Comparison of ENCODE assay signal across 8 cellular contexts in the genomic region with DNA sequence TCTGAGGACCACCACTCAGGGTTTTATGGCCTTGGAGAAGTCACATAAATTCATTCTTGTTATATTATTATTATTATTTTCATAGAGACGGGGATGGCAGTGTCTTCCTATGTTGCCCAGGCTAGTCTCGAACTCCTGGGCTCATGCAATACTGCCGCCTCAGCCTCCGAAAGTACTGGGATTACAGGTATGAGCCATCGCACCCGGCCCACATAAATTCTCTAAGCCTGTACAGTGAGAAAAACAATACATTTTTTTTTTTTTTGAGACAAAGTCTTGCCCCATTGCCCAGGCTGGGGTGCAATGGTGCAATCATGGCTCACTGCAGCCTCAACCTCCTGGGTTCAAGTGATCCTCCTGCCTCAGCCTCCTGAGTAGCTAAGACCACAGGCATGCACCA. TPM values are rescaled to one million over a fixed set of nuclear protein-coding genes. Genes with fewer than 3 reads are reported as not detected.
A peak's percentile ranks its signal among the peaks of the same experiment; 100 is the strongest.
DNase-seq lines count a peak whose midpoint lies in the region; ATAC-seq and TF ChIP-seq lines count a peak whose summit lies in the region.

No MANE protein-coding gene starts in this region.

- DNase-seq in CD8-positive, alpha-beta T cell = no peak
- no peak for DNase-seq in Jurkat, Clone E6-1 (ENCODE audit: low read depth, low spot score)
- DNase-seq in astrocyte of the spinal cord (ENCODE audit: low read depth, low spot score) (no peak), anterior cingulate cortex (lab: John Stamatoyannopoulos, UW) (no peak), dermis blood vessel endothelial cell (no peak), substantia nigra (lab: John Stamatoyannopoulos, UW) (no peak)
- DNase-seq in naive thymus-derived CD4-positive, alpha-beta T cell = no peak

- in situ Hi-C loops in astrocyte of the spinal cord (cut with HindIII; ENCODE audit: low sequenced_read_pairs) = no loop called here

- H3K27ac Mint-ChIP-seq in CD8-positive, alpha-beta T cell = no peak overlapping the region
- peak overlapping the region in 2 of 9 donors; percentile 8 to 21 for H3K27ac Mint-ChIP-seq in naive thymus-derived CD4-positive, alpha-beta T cell

- H3K36me3 Mint-ChIP-seq in CD8-positive, alpha-beta T cell = peaks cover 22% of the 10 kb centered on the region
- H3K36me3 Mint-ChIP-seq in naive thymus-derived CD4-positive, alpha-beta T cell = peaks cover 0 to 5% (median 2%) of the 10 kb centered on the region in 5 donors

- H3K36me3 ChIP-seq in CD8-positive, alpha-beta T cell (ENCODE audit: insufficient read depth, low read length) = no peaks in the 10 kb centered on the region
- H3K36me3 ChIP-seq in naive thymus-derived CD4-positive, alpha-beta T cell (ENCODE audit: control insufficient read depth in 2 of 3, insufficient read depth in 3 of 3, low read length in 3 of 3) = peaks cover 0 to 12% (median 0%) of the 10 kb centered on the region in 3 experiments

- peaks cover 41% of the 10 kb centered on the region for H3K4me1 Mint-ChIP-seq in CD8-positive, alpha-beta T cell (ENCODE audit: low read depth)
- H3K4me1 Mint-ChIP-seq in naive thymus-derived CD4-positive, alpha-beta T cell = peaks cover 32 to 51% (median 38%) of the 10 kb centered on the region in 7 donors

- H3K4me3 Mint-ChIP-seq in CD8-positive, alpha-beta T cell = peak overlapping the region; percentile 54
- H3K4me3 Mint-ChIP-seq in naive thymus-derived CD4-positive, alpha-beta T cell = peak overlapping the region in 7 of 10 donors; percentile 21 to 99 (median 41)

- CTCF ChIA-PET in CD8-positive, alpha-beta T cell (lab: Charles Lee) = interaction anchor here (1.4 to 1.8 kb wide), 4 partner anchors 13 to 91 kb away, joined by 4 to 8 read pairs (median 5); partner anchors contain the start of gene LZTS3
- CTCF ChIA-PET in naive thymus-derived CD4-positive, alpha-beta T cell (lab: Charles Lee) = interaction anchor here (0.6 to 1.8 kb wide), 5 partner anchors 9 to 65 kb away, joined by 3 to 8 read pairs (median 4); partner anchors contain the start of gene LZTS3

- no peaks in the 10 kb centered on the region for H3K27me3 ChIP-seq in CD8-positive, alpha-beta T cell (ENCODE audit: insufficient read depth, low read length)
- H3K27me3 ChIP-seq in naive thymus-derived CD4-positive, alpha-beta T cell (ENCODE audit: control insufficient read depth in 2 of 2, insufficient read depth in 2 of 2, low read length in 2 of 2) = no peaks in the 10 kb centered on the region

- H3K27me3 Mint-ChIP-seq in CD8-positive, alpha-beta T cell (ENCODE audit: low read depth) = no peaks in the 10 kb centered on the region
- H3K27me3 Mint-ChIP-seq in naive thymus-derived CD4-positive, alpha-beta T cell = peaks cover 0 to 4% (median 0%) of the 10 kb centered on the region in 5 donors

- no peaks in the 10 kb centered on the region for H3K9me3 ChIP-seq in CD8-positive, alpha-beta T cell (ENCODE audit: low read length)
- H3K9me3 ChIP-seq in naive thymus-derived CD4-positive, alpha-beta T cell (ENCODE audit: control insufficient read depth in 2 of 3, low read length in 3 of 3) = no peaks in the 10 kb centered on the region

- POLR2A ChIA-PET in CD8-positive, alpha-beta T cell (lab: Charles Lee) = interaction anchor here (0.9 to 2.4 kb wide), 5 partner anchors 12 to 107 kb away, joined by 3 to 9 read pairs (median 4); no protein-coding TSS in a partner anchor
- POLR2A ChIA-PET in naive thymus-derived CD4-positive, alpha-beta T cell (lab: Charles Lee) = interaction anchor here (0.6 to 7.4 kb wide), 13 partner anchors 10 to 88 kb away, joined by 3 to 72 read pairs (median 5); partner anchors contain the start of genes ITPA and LZTS3

- H3K4me1 ChIP-seq in CD8-positive, alpha-beta T cell (ENCODE audit: insufficient read depth, low read length) = peaks cover 38% of the 10 kb centered on the region
- H3K4me1 ChIP-seq in naive thymus-derived CD4-positive, alpha-beta T cell (ENCODE audit: control insufficient read depth in 2 of 2, insufficient read depth in 2 of 2, low read length in 2 of 2) = peaks cover 18 to 35% of the 10 kb centered on the region in 2 donors

- intact Hi-C loops in CD8-positive, alpha-beta T cell (cut with DNase I, micrococcal nuclease) = no loop called here
- intact Hi-C loops in naive thymus-derived CD4-positive, alpha-beta T cell (cut with micrococcal nuclease) = no loop called here

- no peaks in the 10 kb centered on the region for H3K9me3 Mint-ChIP-seq in CD8-positive, alpha-beta T cell
- no peaks in the 10 kb centered on the region for H3K9me3 Mint-ChIP-seq in naive thymus-derived CD4-positive, alpha-beta T cell

- H3K27ac ChIP-seq in CD8-positive, alpha-beta T cell (ENCODE audit: low read depth, low read length) = peak overlapping the region; percentile 66
- peak overlapping the region; percentile 92 for H3K27ac ChIP-seq in naive thymus-derived CD4-positive, alpha-beta T cell (ENCODE audit: low read depth, low read length)
- no peak overlapping the region for H3K27ac ChIP-seq in substantia nigra (ENCODE audit: low read depth, low read length, poor library complexity, severe bottlenecking)

- H3K4me3 ChIP-seq in CD8-positive, alpha-beta T cell (ENCODE audit: low read depth, low read length) = peak overlapping the region; percentile 65
- peak overlapping the region; percentile 97 for H3K4me3 ChIP-seq in Jurkat, Clone E6-1 (ENCODE audit: low read length)
- peak overlapping the region; percentile 76 for H3K4me3 ChIP-seq in astrocyte of the spinal cord (ENCODE audit: low read depth, low read length)
- H3K4me3 ChIP-seq in naive thymus-derived CD4-positive, alpha-beta T cell (ENCODE audit: low read length) = no peak overlapping the region

- ATAC-seq in CD8-positive, alpha-beta T cell = no peak
- ATAC-seq in naive thymus-derived CD4-positive, alpha-beta T cell = no peak
- ATAC-seq in HG03159 (IDR thresholded peaks at IDR 0.05; ENCODE audit: unreplicated experiment) = no peak

- no peak for TF ChIP-seq CTCF in CD8-positive, alpha-beta T cell (IDR thresholded peaks at IDR 0.05)
- TF ChIP-seq CTCF in astrocyte of the spinal cord (IDR thresholded peaks at IDR 0.05; ENCODE audit: low read depth, low read length) = no peak

RNA-seq across cellular contexts. Expression of gene FASTKD5, which starts 0.8 kb away (rescaled TPM):
- total RNA-seq in CD8-positive, alpha-beta T cell = 10 to 100 TPM; 34.7 to 35.7 TPM
- polyA plus RNA-seq in Jurkat, Clone E6-1 (2012; ENCODE audit: insufficient read depth, insufficient read length) = 18.1 TPM
- 10 to 100 TPM; 24.5 to 41.9 (median 30.6) TPM for total RNA-seq in naive thymus-derived CD4-positive, alpha-beta T cell
- 10 to 100 TPM; 21.2 to 26.3 TPM for polyA plus RNA-seq in naive thymus-derived CD4-positive, alpha-beta T cell
- total RNA-seq in dermis blood vessel endothelial cell = 20.4 and 23.7 TPM in 2 replicates

RNA-seq across cellular contexts. Expression of gene UBOX5, which starts 0.8 kb away (rescaled TPM):
- total RNA-seq in CD8-positive, alpha-beta T cell = 10 to 100 TPM; 13.2 to 14.7 TPM
- 3.4 TPM for polyA plus RNA-seq in Jurkat, Clone E6-1 (2012; ENCODE audit: insufficient read depth, insufficient read length)
- 10 to 100 TPM in 2 of 5 experiments, 1 to 10 TPM in 3; 8.3 to 13.8 (median 9.5) TPM for total RNA-seq in naive thymus-derived CD4-positive, alpha-beta T cell
- 1 to 10 TPM; 5.8 to 8.7 TPM for polyA plus RNA-seq in naive thymus-derived CD4-positive, alpha-beta T cell
- 2.7 and 3.8 TPM in 2 replicates for total RNA-seq in dermis blood vessel endothelial cell

RNA-seq across cellular contexts. Expression of gene LZTS3, which starts 12.9 kb away (rescaled TPM):
- total RNA-seq in CD8-positive, alpha-beta T cell = 10 to 100 TPM; 37.4 to 41.9 TPM
- 2.5 TPM for polyA plus RNA-seq in Jurkat, Clone E6-1 (2012; ENCODE audit: insufficient read depth, insufficient read length)
- total RNA-seq in naive thymus-derived CD4-positive, alpha-beta T cell = 10 to 100 TPM in 4 of 5 experiments, under 1 TPM in 1; 0.73 to 34.6 (median 22.0) TPM
- polyA plus RNA-seq in naive thymus-derived CD4-positive, alpha-beta T cell = 1 to 10 TPM; 4.4 to 4.8 TPM
- 6.1 and 8.2 TPM in 2 replicates for total RNA-seq in dermis blood vessel endothelial cell

RNA-seq across cellular contexts. Expression of gene DDRGK1, which starts 44.1 kb away (rescaled TPM):
- total RNA-seq in CD8-positive, alpha-beta T cell = 10 to 100 TPM; 40.6 to 43.5 TPM
- 55.0 TPM for polyA plus RNA-seq in Jurkat, Clone E6-1 (2012; ENCODE audit: insufficient read depth, insufficient read length)
- total RNA-seq in naive thymus-derived CD4-positive, alpha-beta T cell = 10 to 100 TPM; 39.4 to 60.3 (median 46.6) TPM
- polyA plus RNA-seq in naive thymus-derived CD4-positive, alpha-beta T cell = 10 to 100 TPM; 40.6 to 58.0 TPM
- total RNA-seq in dermis blood vessel endothelial cell = 41.0 and 53.1 TPM in 2 replicates

RNA-seq across cellular contexts. Expression of gene ITPA, which starts 48.9 kb away (rescaled TPM):
- total RNA-seq in CD8-positive, alpha-beta T cell = 10 to 100 TPM; 19.4 to 21.3 TPM
- 83.0 TPM for polyA plus RNA-seq in Jurkat, Clone E6-1 (2012; ENCODE audit: insufficient read depth, insufficient read length)
- total RNA-seq in naive thymus-derived CD4-positive, alpha-beta T cell = 10 to 100 TPM; 37.7 to 71.2 (median 43.5) TPM
- 10 to 100 TPM; 50.1 to 62.3 TPM for polyA plus RNA-seq in naive thymus-derived CD4-positive, alpha-beta T cell
- 33.6 and 36.6 TPM in 2 replicates for total RNA-seq in dermis blood vessel endothelial cell
